ENCODE assay signal across 18 cellular contexts in the genomic region with DNA sequence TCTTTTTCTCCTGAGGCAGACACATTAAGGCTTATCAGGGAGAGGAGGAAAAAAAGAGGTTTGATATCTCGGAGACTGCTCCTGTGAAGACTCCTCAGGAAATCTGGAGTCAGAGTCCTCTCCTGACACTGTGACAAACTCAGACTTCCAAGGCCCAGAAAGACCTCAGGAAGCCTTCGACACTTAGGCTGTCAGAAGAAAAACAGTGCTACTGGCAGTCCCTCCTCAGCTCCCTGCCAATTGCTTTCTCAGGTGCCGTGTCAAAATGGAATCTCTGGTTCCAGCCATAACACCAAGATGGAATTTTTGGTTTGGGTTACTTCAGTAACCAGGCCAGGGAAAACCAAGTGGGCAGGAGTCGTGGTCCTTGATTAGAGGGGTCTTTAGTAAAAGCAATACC. TPM values are rescaled to one million over a fixed set of nuclear protein-coding genes. Genes with fewer than 3 reads are reported as not detected.
A peak's percentile ranks its signal among the peaks of the same experiment; 100 is the strongest.
DNase-seq lines count a peak whose midpoint lies in the region; ATAC-seq and TF ChIP-seq lines count a peak whose summit lies in the region.
"Had no signal": no experiment of that assay in that cellular context is flagged by ENCODE, and none has a peak within 500 bp of the region (broad histone marks: within the 10 kb centered on the region; RNA-seq: fewer than 3 reads in every experiment).

No MANE protein-coding gene starts in this region.

- peaks cover 84% of the 10 kb centered on the region for H3K79me2 ChIP-seq in MM.1S (ENCODE audit: low read length)

- no peaks in the 10 kb centered on the region for H3K9me3 ChIP-seq in MM.1S (replicated peaks; ENCODE audit: insufficient read depth, low read length)
- H3K9me3 ChIP-seq: colonic mucosa, heart right ventricle, right atrium auricular region had no signal

- intact Hi-C loops in activated CD4-positive, alpha-beta T cell treated with anti-CD3 and anti-CD28 coated beads for 36 hours (cut with DNase I, micrococcal nuclease), result loop anchor here in 1 of 2 experiments (10.0 kb wide), 1 partner anchor 1849 kb away; no protein-coding TSS in a partner anchor

- H3K36me3 Mint-ChIP-seq in activated CD4-positive, alpha-beta T cell treated with anti-CD3 and anti-CD28 coated beads for 36 hours (ENCODE audit: low read depth), result peaks cover 41% of the 10 kb centered on the region
- H3K36me3 Mint-ChIP-seq in central memory CD8-positive, alpha-beta T cell (ENCODE audit: insufficient read depth), result peaks cover 63% of the 10 kb centered on the region
- H3K36me3 Mint-ChIP-seq in stimulated activated effector memory CD8-positive, alpha-beta T cell treated with anti-CD3 and anti-CD28 coated beads, Interleukin-12 subunit alpha, Interleukin-12 subunit beta, amount 100 ng/mL, for 72 hours, result peaks cover 92% of the 10 kb centered on the region

- CTCF ChIA-PET in activated CD4-positive, alpha-beta T cell treated with anti-CD3 and anti-CD28 coated beads for 36 hours (lab: Charles Lee), result interaction anchor here (0.6 to 6.2 kb wide), 8 partner anchors 9 to 624 kb away, joined by 3 to 83 read pairs (median 4); no protein-coding TSS in a partner anchor

- DNase-seq in activated CD4-positive, alpha-beta T cell treated with anti-CD3 and anti-CD28 coated beads for 36 hours, result no peak
- DNase-seq in activated CD4-positive, alpha-beta T cell treated with anti-CD3 and anti-CD28 coated beads, Interleukin-2, amount 50 U/mL, for 1 hour, result no peak
- DNase-seq in MM.1S (no peak), KG1 (lab: John Stamatoyannopoulos, UW) (no peak), SKM-1 treated with dmso at 0.1 percent for 144 hours (lab: John Stamatoyannopoulos, UW; ENCODE audit: unreplicated experiment) (no peak)
- DNase-seq in central memory CD8-positive, alpha-beta T cell (ENCODE audit: low spot score in 2 of 2), result no peak
- no peak for DNase-seq in stimulated activated effector memory CD8-positive, alpha-beta T cell treated with anti-CD3 and anti-CD28 coated beads, Interleukin-12 subunit alpha, Interleukin-12 subunit beta, amount 100 ng/mL, for 72 hours (ENCODE audit: low spot score in 2 of 2)
- DNase-seq: Caco-2, colonic mucosa, erythroblast, heart right ventricle, left cardiac atrium, NCI-H1417, NCI-H510A treated with DMSO at 0.1 percent for 48 hours, nephron progenitor cell had no signal

- TF ChIP-seq CTCF in MM.1S (IDR thresholded peaks at IDR 0.05; ENCODE audit: low read length), result no peak

- H3K4me2 ChIP-seq in MM.1S (ENCODE audit: low read depth, low read length), result no peak overlapping the region

- POLR2A ChIA-PET in activated CD4-positive, alpha-beta T cell treated with anti-CD3 and anti-CD28 coated beads for 36 hours (lab: Charles Lee), result interaction anchor here (5.6 kb wide), 1 partner anchor 9 kb away, joined by 64 read pairs; no protein-coding TSS in a partner anchor

- peak overlapping the region; percentile 98 for H3K27ac Mint-ChIP-seq in activated CD4-positive, alpha-beta T cell treated with anti-CD3 and anti-CD28 coated beads for 36 hours
- peak overlapping the region; percentile 95 for H3K27ac Mint-ChIP-seq in central memory CD8-positive, alpha-beta T cell (ENCODE audit: low read depth)
- peak overlapping the region; percentile 95 for H3K27ac Mint-ChIP-seq in stimulated activated effector memory CD8-positive, alpha-beta T cell treated with anti-CD3 and anti-CD28 coated beads, Interleukin-12 subunit alpha, Interleukin-12 subunit beta, amount 100 ng/mL, for 72 hours
- H3K27ac Mint-ChIP-seq: nephron progenitor cell had no signal

- no peaks in the 10 kb centered on the region for H3K27me3 ChIP-seq in MM.1S (replicated peaks; ENCODE audit: insufficient read depth, low read length)
- H3K27me3 ChIP-seq: colonic mucosa, heart right ventricle, right atrium auricular region had no signal

- no peaks in the 10 kb centered on the region for H3K27me3 Mint-ChIP-seq in activated CD4-positive, alpha-beta T cell treated with anti-CD3 and anti-CD28 coated beads for 36 hours
- no peaks in the 10 kb centered on the region for H3K27me3 Mint-ChIP-seq in central memory CD8-positive, alpha-beta T cell

- peaks cover 32% of the 10 kb centered on the region for H3K4me1 ChIP-seq in MM.1S (ENCODE audit: low read length)
- H3K4me1 ChIP-seq: colonic mucosa had no signal

- H3K27ac ChIP-seq in MM.1S (ENCODE audit: low read length), result peak overlapping the region; percentile 96; the same call in 1 of the 2 replicates
- H3K27ac ChIP-seq: colonic mucosa, right atrium auricular region had no signal

- H3K4me3 ChIP-seq in MM.1S (ENCODE audit: low read length), result no peak overlapping the region
- H3K4me3 ChIP-seq: colonic mucosa, right atrium auricular region had no signal

- H3K4me3 Mint-ChIP-seq in activated CD4-positive, alpha-beta T cell treated with anti-CD3 and anti-CD28 coated beads for 36 hours, result peak overlapping the region; percentile 95
- peak overlapping the region; percentile 100 for H3K4me3 Mint-ChIP-seq in central memory CD8-positive, alpha-beta T cell
- peak overlapping the region; percentile 95 for H3K4me3 Mint-ChIP-seq in stimulated activated effector memory CD8-positive, alpha-beta T cell treated with anti-CD3 and anti-CD28 coated beads, Interleukin-12 subunit alpha, Interleukin-12 subunit beta, amount 100 ng/mL, for 72 hours
- H3K4me3 Mint-ChIP-seq: nephron progenitor cell had no signal

- peaks cover 56% of the 10 kb centered on the region for H3F3A ChIP-seq in MM.1S (ENCODE audit: insufficient read depth, low read length)

- H3K9me2 ChIP-seq in MM.1S (replicated peaks; ENCODE audit: insufficient read depth, low read length), result no peaks in the 10 kb centered on the region

- no peak for ATAC-seq in activated CD4-positive, alpha-beta T cell treated with anti-CD3 and anti-CD28 coated beads for 36 hours
- no peak for ATAC-seq in central memory CD8-positive, alpha-beta T cell (replicated peaks; ENCODE audit: extremely low read depth, poor library complexity, severe bottlenecking)
- ATAC-seq in stimulated activated effector memory CD8-positive, alpha-beta T cell treated with anti-CD3 and anti-CD28 coated beads, Interleukin-12 subunit alpha, Interleukin-12 subunit beta, amount 100 ng/mL, for 72 hours, result no peak
- ATAC-seq in GM19455 (IDR thresholded peaks at IDR 0.05; ENCODE audit: unreplicated experiment), result no peak
- ATAC-seq: heart right ventricle, left cardiac atrium had no signal

- no peak overlapping the region for H2AFZ ChIP-seq in MM.1S (ENCODE audit: low read length)

- H4K20me1 ChIP-seq in MM.1S (ENCODE audit: insufficient read depth, low read length), result no peaks in the 10 kb centered on the region

- H3K36me3 ChIP-seq in MM.1S (replicated peaks; ENCODE audit: insufficient read depth, low read length), result no peaks in the 10 kb centered on the region
- H3K36me3 ChIP-seq: colonic mucosa, right atrium auricular region had no signal

- H3K4me1 Mint-ChIP-seq in activated CD4-positive, alpha-beta T cell treated with anti-CD3 and anti-CD28 coated beads for 36 hours, result peaks cover 71% of the 10 kb centered on the region
- peaks cover 55% of the 10 kb centered on the region for H3K4me1 Mint-ChIP-seq in central memory CD8-positive, alpha-beta T cell
- H3K4me1 Mint-ChIP-seq in stimulated activated effector memory CD8-positive, alpha-beta T cell treated with anti-CD3 and anti-CD28 coated beads, Interleukin-12 subunit alpha, Interleukin-12 subunit beta, amount 100 ng/mL, for 72 hours, result peaks cover 55% of the 10 kb centered on the region

- no peak overlapping the region; the same call in 1 of the 2 replicates for H3K9ac ChIP-seq in MM.1S (ENCODE audit: low read length)

- no peaks in the 10 kb centered on the region for H3K9me3 Mint-ChIP-seq in activated CD4-positive, alpha-beta T cell treated with anti-CD3 and anti-CD28 coated beads for 36 hours (ENCODE audit: low read depth)
- H3K9me3 Mint-ChIP-seq in central memory CD8-positive, alpha-beta T cell, result no peaks in the 10 kb centered on the region
- no peaks in the 10 kb centered on the region for H3K9me3 Mint-ChIP-seq in stimulated activated effector memory CD8-positive, alpha-beta T cell treated with anti-CD3 and anti-CD28 coated beads, Interleukin-12 subunit alpha, Interleukin-12 subunit beta, amount 100 ng/mL, for 72 hours

RNA-seq across cellular contexts. Expression of a gene that starts 4.1 kb away (rescaled TPM):
- 100 to 1,000 TPM in 1 of 2 experiments, 10 to 100 TPM in 1; 83.1 to 144 TPM for total RNA-seq in activated CD4-positive, alpha-beta T cell treated with anti-CD3 and anti-CD28 coated beads for 36 hours

RNA-seq across cellular contexts. Expression of a gene that starts 10.1 kb away (rescaled TPM):
- total RNA-seq in activated CD4-positive, alpha-beta T cell treated with anti-CD3 and anti-CD28 coated beads for 36 hours, result not detected
- total RNA-seq: activated CD8-positive, alpha-beta memory T cell treated with anti-CD3 and anti-CD28 coated beads for 36 hours; Caco-2; colonic mucosa; heart right ventricle; left cardiac atrium; right atrium auricular region had no signal
